Comparison of ENCODE assay signal across 21 cellular contexts in genomic region chr16:86880316-86881117, GRCh38.
"Had no signal": no experiment of that assay in that cellular context is flagged by ENCODE, and none has a peak within 500 bp of the region (broad histone marks: within the 10 kb centered on the region; RNA-seq: fewer than 3 reads in every experiment).

No MANE protein-coding gene starts in this region.

- H3K27ac Mint-ChIP-seq: activated CD4-positive, alpha-beta memory T cell treated with anti-CD3 and anti-CD28 coated beads for 36 hours; effector memory CD8-positive, alpha-beta T cell; immature natural killer cell; naive thymus-derived CD8-positive, alpha-beta T cell; T-helper 2 cell treated with Interferon-gamma antibody and Interleukin-4, amounts not matched to agents 5 μg/mL and 100 μg/mL, for 36 hours had no signal

- H3K27ac ChIP-seq: cardiac muscle cell, epithelial cell of prostate, psoas muscle, suprapubic skin, upper lobe of left lung had no signal

- ATAC-seq: effector memory CD8-positive, alpha-beta T cell; left cardiac atrium; mucosa of descending colon; naive thymus-derived CD8-positive, alpha-beta T cell; psoas muscle; sciatic nerve; stimulated activated naive CD8-positive, alpha-beta T cell treated with anti-CD3 and anti-CD28 coated beads, Interleukin-15, Interleukin-2, amounts not matched to agents 100 U/mL and 50 U/mL, for 24 hours had no signal

- DNase-seq: activated CD4-positive, alpha-beta memory T cell treated with anti-CD3 and anti-CD28 coated beads for 36 hours; activated CD4-positive, CD25-positive, alpha-beta regulatory T cell treated with anti-CD3 and anti-CD28 coated beads, Interleukin-2, amount 50 U/mL, for 72 hours; activated naive CD4-positive, alpha-beta T cell; activated T-cell treated with anti-CD3 and anti-CD28 coated beads, Interleukin-2, amount 50 U/mL, for 48 hours; effector memory CD8-positive, alpha-beta T cell; glutamatergic neuron; immature natural killer cell; left cardiac atrium; mucosa of descending colon; naive thymus-derived CD8-positive, alpha-beta T cell; occipital lobe; psoas muscle; stimulated activated CD4-positive, alpha-beta T cell treated with anti-CD3 and anti-CD28 coated beads, Interleukin-2, amount 100 ng/mL, for 48 hours; stimulated activated naive CD8-positive, alpha-beta T cell treated with anti-CD3 and anti-CD28 coated beads, Interleukin-15, Interleukin-2, amounts not matched to agents 100 U/mL and 50 U/mL, for 24 hours; SW 1271; upper lobe of left lung had no signal

- H3K27me3 ChIP-seq: cardiac muscle cell had no signal

- H3K4me3 ChIP-seq: cardiac muscle cell, mucosa of descending colon, psoas muscle, suprapubic skin, upper lobe of left lung had no signal

- H3K9me3 ChIP-seq: mucosa of descending colon, psoas muscle, suprapubic skin, upper lobe of left lung had no signal

- H3K9me3 Mint-ChIP-seq: activated CD4-positive, alpha-beta memory T cell treated with anti-CD3 and anti-CD28 coated beads for 36 hours; effector memory CD8-positive, alpha-beta T cell; T-helper 2 cell treated with Interferon-gamma antibody and Interleukin-4, amounts not matched to agents 5 μg/mL and 100 μg/mL, for 36 hours had no signal

- H3K4me1 ChIP-seq: psoas muscle, suprapubic skin, upper lobe of left lung had no signal

- H3K36me3 Mint-ChIP-seq: activated CD4-positive, alpha-beta memory T cell treated with anti-CD3 and anti-CD28 coated beads for 36 hours; immature natural killer cell had no signal

- H3K4me1 Mint-ChIP-seq: immature natural killer cell had no signal

- H3K36me3 ChIP-seq: cardiac muscle cell, suprapubic skin, upper lobe of left lung had no signal

- H3K4me3 Mint-ChIP-seq: activated CD4-positive, alpha-beta memory T cell treated with anti-CD3 and anti-CD28 coated beads for 36 hours; effector memory CD8-positive, alpha-beta T cell; immature natural killer cell; naive thymus-derived CD8-positive, alpha-beta T cell; T-helper 2 cell treated with Interferon-gamma antibody and Interleukin-4, amounts not matched to agents 5 μg/mL and 100 μg/mL, for 36 hours had no signal
